17 cellular contexts compared by ENCODE assay signal in the genomic region with DNA sequence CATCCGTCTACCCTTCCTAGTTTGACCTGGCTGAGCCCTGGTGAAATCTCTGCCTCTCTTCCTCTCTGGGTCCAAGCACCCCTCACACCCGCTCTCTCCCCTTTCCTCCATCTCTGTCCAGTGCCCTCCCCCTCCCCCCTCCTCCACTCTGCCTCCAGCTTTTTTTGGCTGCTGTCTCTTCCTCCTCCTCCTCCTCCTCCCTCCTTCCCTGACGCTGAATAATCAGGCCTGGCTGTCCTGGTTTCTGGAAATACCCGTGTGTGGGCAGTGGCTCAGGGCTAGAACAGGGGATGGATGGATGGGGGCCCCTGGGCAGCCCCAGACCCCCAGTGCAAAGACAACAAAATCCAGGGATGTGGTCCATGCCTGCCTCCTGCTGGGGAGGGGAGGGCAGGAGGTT. TPM values are rescaled to one million over a fixed set of nuclear protein-coding genes. Genes with fewer than 3 reads are reported as not detected.
A peak's percentile ranks its signal among the peaks of the same experiment; 100 is the strongest.
DNase-seq lines count a peak whose midpoint lies in the region; ATAC-seq and TF ChIP-seq lines count a peak whose summit lies in the region.
"Had no signal": no experiment of that assay in that cellular context is flagged by ENCODE, and none has a peak within 500 bp of the region (broad histone marks: within the 10 kb centered on the region; RNA-seq: fewer than 3 reads in every experiment).

No MANE protein-coding gene starts in this region.

- H3K4me3 ChIP-seq in GM23338 (no peak overlapping the region), dorsolateral prefrontal cortex (no peak overlapping the region)
- no peak overlapping the region for H3K4me3 ChIP-seq in naive thymus-derived CD4-positive, alpha-beta T cell (ENCODE audit: low read length)
- H3K4me3 ChIP-seq: BLaER1 treated with 17β-estradiol and CSF1 and Interleukin-3, amounts not matched to agents 10 nM and 100 nM; K562 had no signal

- H2AFZ ChIP-seq in GM23338: no peak overlapping the region

- no peak overlapping the region for H3K27ac Mint-ChIP-seq in GM23338
- no peak overlapping the region for H3K27ac Mint-ChIP-seq in naive thymus-derived CD4-positive, alpha-beta T cell
- H3K27ac Mint-ChIP-seq: B cell; CD8-positive, alpha-beta T cell had no signal

- no peaks in the 10 kb centered on the region for H3F3A ChIP-seq in GM23338 (replicated peaks; ENCODE audit: low read depth)

- no peaks in the 10 kb centered on the region for H3K9me3 ChIP-seq in naive thymus-derived CD4-positive, alpha-beta T cell (ENCODE audit: control insufficient read depth in 2 of 3, low read length in 3 of 3)
- H3K9me3 ChIP-seq: BLaER1 treated with 17β-estradiol and CSF1 and Interleukin-3, amounts not matched to agents 10 nM and 100 nM had no signal

- TF ChIP-seq CTCF in GM23338 (conservative IDR thresholded peaks at IDR 0.05; ENCODE audit: low read depth in 2 of 2) (peak; percentile 16 to 29; a peak in 3 of 4 replicates), dorsolateral prefrontal cortex (IDR thresholded peaks at IDR 0.05 in 54 of 56, conservative IDR thresholded peaks at IDR 0.05 in 2 of 56; ENCODE audit: low read depth in 1 of 56, partially characterized antibody in 56 of 56) (no peak)

- no peaks in the 10 kb centered on the region for H3K79me2 ChIP-seq in GM23338 (replicated peaks; ENCODE audit: insufficient read depth)

- intact Hi-C loops in dorsolateral prefrontal cortex (cut with DNase I): no loop called here
- intact Hi-C loops in naive thymus-derived CD4-positive, alpha-beta T cell (cut with micrococcal nuclease): no loop called here

- no peak overlapping the region for H3K4me3 Mint-ChIP-seq in GM23338
- H3K4me3 Mint-ChIP-seq in naive thymus-derived CD4-positive, alpha-beta T cell: no peak overlapping the region
- H3K4me3 Mint-ChIP-seq: B cell; CD8-positive, alpha-beta T cell had no signal

- no peak for ATAC-seq in GM23338
- no peak for ATAC-seq in naive thymus-derived CD4-positive, alpha-beta T cell
- no peak for ATAC-seq in HG03139 (IDR thresholded peaks at IDR 0.05; ENCODE audit: unreplicated experiment)
- no peak for ATAC-seq in HG03460 (IDR thresholded peaks at IDR 0.05; ENCODE audit: unreplicated experiment)
- ATAC-seq: CD8-positive, alpha-beta T cell; HCT116; K562 had no signal

- POLR2A ChIA-PET in naive thymus-derived CD4-positive, alpha-beta T cell (lab: Charles Lee): no interaction called here

- no peak overlapping the region for H3K4me2 ChIP-seq in GM23338
- H3K4me2 ChIP-seq: BLaER1 treated with 17β-estradiol and CSF1 and Interleukin-3, amounts not matched to agents 10 nM and 100 nM had no signal

- H4K20me1 ChIP-seq in GM23338 (replicated peaks; ENCODE audit: insufficient read depth): no peaks in the 10 kb centered on the region

- no peaks in the 10 kb centered on the region for H3K36me3 ChIP-seq in GM23338 (ENCODE audit: insufficient read depth)
- H3K36me3 ChIP-seq in naive thymus-derived CD4-positive, alpha-beta T cell (ENCODE audit: control insufficient read depth in 2 of 3, insufficient read depth in 3 of 3, low read length in 3 of 3): no peaks in the 10 kb centered on the region
- H3K36me3 ChIP-seq: BLaER1 treated with 17β-estradiol and CSF1 and Interleukin-3, amounts not matched to agents 10 nM and 100 nM had no signal

- peaks cover 6% of the 10 kb centered on the region for H3K27me3 Mint-ChIP-seq in GM23338 (ENCODE audit: insufficient read depth, low read depth, poor library complexity)
- H3K27me3 Mint-ChIP-seq in naive thymus-derived CD4-positive, alpha-beta T cell: peaks cover 0 to 7% (median 0%) of the 10 kb centered on the region in 5 donors
- H3K27me3 Mint-ChIP-seq: B cell had no signal

- no peaks in the 10 kb centered on the region for H3K9me2 ChIP-seq in GM23338 (ENCODE audit: insufficient read depth)

- H3K27me3 ChIP-seq in GM23338 (ENCODE audit: insufficient read depth) (no peaks in the 10 kb centered on the region), dorsolateral prefrontal cortex (peaks cover 0 to 50% (median 10%) of the 10 kb centered on the region in 45 donors)
- H3K27me3 ChIP-seq in naive thymus-derived CD4-positive, alpha-beta T cell (ENCODE audit: control insufficient read depth in 2 of 2, insufficient read depth in 2 of 2, low read length in 2 of 2): no peaks in the 10 kb centered on the region

- CTCF ChIA-PET in naive thymus-derived CD4-positive, alpha-beta T cell (lab: Charles Lee): no interaction called here

- peak; percentile 12 for DNase-seq in GM23338 (ENCODE audit: low spot score)
- peak; percentile 64 for DNase-seq in cerebellar cortex (ENCODE audit: low spot score)
- peak in 5 of 10 donors; percentile 28 to 55 (median 40) for DNase-seq in dorsolateral prefrontal cortex
- no peak for DNase-seq in naive thymus-derived CD4-positive, alpha-beta T cell
- DNase-seq: Calu3; CD8-positive, alpha-beta T cell; DND-41; EL; IMR-90 had no signal

- no peaks in the 10 kb centered on the region for H3K9me3 Mint-ChIP-seq in GM23338
- H3K9me3 Mint-ChIP-seq in naive thymus-derived CD4-positive, alpha-beta T cell: no peaks in the 10 kb centered on the region
- H3K9me3 Mint-ChIP-seq: CD8-positive, alpha-beta T cell had no signal

- peaks cover 3% of the 10 kb centered on the region; the same call in 2 of the 3 replicates for H3K4me1 Mint-ChIP-seq in GM23338
- peaks cover 0 to 6% (median 4%) of the 10 kb centered on the region in 7 donors for H3K4me1 Mint-ChIP-seq in naive thymus-derived CD4-positive, alpha-beta T cell

- H3K36me3 Mint-ChIP-seq in GM23338 (ENCODE audit: low read depth): no peaks in the 10 kb centered on the region
- H3K36me3 Mint-ChIP-seq in naive thymus-derived CD4-positive, alpha-beta T cell: no peaks in the 10 kb centered on the region
- H3K36me3 Mint-ChIP-seq: CD8-positive, alpha-beta T cell had no signal

- H3K27ac ChIP-seq in GM23338 (ENCODE audit: low read depth) (no peak overlapping the region), dorsolateral prefrontal cortex (peak overlapping the region in 51 of 59 donors; percentile 21 to 89 (median 70))
- H3K27ac ChIP-seq in naive thymus-derived CD4-positive, alpha-beta T cell (ENCODE audit: low read depth, low read length): no peak overlapping the region
- H3K27ac ChIP-seq: BLaER1 treated with 17β-estradiol and CSF1 and Interleukin-3, amounts not matched to agents 10 nM and 100 nM had no signal

- no peaks in the 10 kb centered on the region; the same call in 1 of the 2 replicates for H3K4me1 ChIP-seq in GM23338 (ENCODE audit: insufficient read depth)
- no peaks in the 10 kb centered on the region for H3K4me1 ChIP-seq in naive thymus-derived CD4-positive, alpha-beta T cell (ENCODE audit: control insufficient read depth in 2 of 2, insufficient read depth in 2 of 2, low read length in 2 of 2)

TF ChIP-seq in GM23338, 12 proteins besides CTCF, POLR2A, EP300 and RAD21:
- TF ChIP-seq JUNB (IDR thresholded peaks at IDR 0.05; ENCODE audit: unreplicated experiment): no peak
- no peak for TF ChIP-seq EZH2 (IDR thresholded peaks at IDR 0.05; ENCODE audit: low read depth, unreplicated experiment)
- no peak for TF ChIP-seq CREB1 (CRISPR knock-in tag; IDR thresholded peaks at IDR 0.05; ENCODE audit: low read depth)
- TF ChIP-seq, protein P1, sequence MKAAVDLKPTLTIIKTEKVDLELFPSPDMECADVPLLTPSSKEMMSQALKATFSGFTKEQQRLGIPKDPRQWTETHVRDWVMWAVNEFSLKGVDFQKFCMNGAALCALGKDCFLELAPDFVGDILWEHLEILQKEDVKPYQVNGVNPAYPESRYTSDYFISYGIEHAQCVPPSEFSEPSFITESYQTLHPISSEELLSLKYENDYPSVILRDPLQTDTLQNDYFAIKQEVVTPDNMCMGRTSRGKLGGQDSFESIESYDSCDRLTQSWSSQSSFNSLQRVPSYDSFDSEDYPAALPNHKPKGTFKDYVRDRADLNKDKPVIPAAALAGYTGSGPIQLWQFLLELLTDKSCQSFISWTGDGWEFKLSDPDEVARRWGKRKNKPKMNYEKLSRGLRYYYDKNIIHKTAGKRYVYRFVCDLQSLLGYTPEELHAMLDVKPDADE (IDR thresholded peaks at IDR 0.05): no peak

RNA-seq across cellular contexts. Expression of a gene that starts 4.7 kb away (rescaled TPM):
- total RNA-seq in GM23338 (2014; rRNA removed; shearing (Covaris generic)): 7.3 and 9.1 TPM in 2 replicates
- polyA plus RNA-seq in GM23338 (2016; fragmentation: Nextera tagmentation; extraction: Ambion mirVana): 2.5 and 3.7 TPM in 2 replicates
- total RNA-seq in dorsolateral prefrontal cortex: 100 to 1,000 TPM; 150 to 795 (median 493) TPM
- 1 to 10 TPM in 3 of 5 experiments, under 1 TPM in 2; 0.35 to 2.2 (median 1.1) TPM for total RNA-seq in naive thymus-derived CD4-positive, alpha-beta T cell
- polyA plus RNA-seq in naive thymus-derived CD4-positive, alpha-beta T cell: under 1 TPM; 0.26 to 0.53 TPM

RNA-seq across cellular contexts. Expression of a gene that starts 18.5 kb away (rescaled TPM):
- 13.7 and 21.4 TPM in 2 replicates for total RNA-seq in GM23338 (2014; rRNA removed; shearing (Covaris generic))
- polyA plus RNA-seq in GM23338 (2016; fragmentation: Nextera tagmentation; extraction: Ambion mirVana): 4.7 and 5.2 TPM in 2 replicates
- total RNA-seq in dorsolateral prefrontal cortex: 1 to 10 TPM; 1.1 to 9.3 (median 3.5) TPM
- total RNA-seq in naive thymus-derived CD4-positive, alpha-beta T cell: 10 to 100 TPM in 1 of 5 experiments, 1 to 10 TPM in 4; 7.2 to 19.8 (median 9.2) TPM
- 1 to 10 TPM; 1.4 to 4.2 TPM for polyA plus RNA-seq in naive thymus-derived CD4-positive, alpha-beta T cell

RNA-seq across cellular contexts. Expression of a gene that starts 28.4 kb away (rescaled TPM):
- total RNA-seq in GM23338 (2014; rRNA removed; shearing (Covaris generic)): 0.35 and 0.90 TPM in 2 replicates
- 0.23 and 0.44 TPM in 2 replicates for polyA plus RNA-seq in GM23338 (2016; fragmentation: Nextera tagmentation; extraction: Ambion mirVana)
- 1 to 10 TPM in 95 of 120 experiments, under 1 TPM in 25; 0.39 to 4.0 (median 1.5) TPM for total RNA-seq in dorsolateral prefrontal cortex
- 1 to 10 TPM in 4 of 5 experiments, under 1 TPM in 1; 0.58 to 2.2 (median 1.3) TPM for total RNA-seq in naive thymus-derived CD4-positive, alpha-beta T cell
- under 1 TPM in 1 of 2 donors, not detected in 1; 0.12 TPM for polyA plus RNA-seq in naive thymus-derived CD4-positive, alpha-beta T cell
- total RNA-seq: A172, Calu3, H4, IMR-90 had no signal
- polyA plus RNA-seq: IMR-90 had no signal

RNA-seq across cellular contexts. Expression of a gene that starts 30.6 kb away (rescaled TPM):
- total RNA-seq in GM23338 (2014; rRNA removed; shearing (Covaris generic)): 9.7 and 11.6 TPM in 2 replicates
- 4.4 and 4.5 TPM in 2 replicates for polyA plus RNA-seq in GM23338 (2016; fragmentation: Nextera tagmentation; extraction: Ambion mirVana)
- total RNA-seq in dorsolateral prefrontal cortex: 10 to 100 TPM in 118 of 120 experiments, 1 to 10 TPM in 2; 8.7 to 18.4 (median 13.5) TPM
- total RNA-seq in naive thymus-derived CD4-positive, alpha-beta T cell: 10 to 100 TPM; 19.0 to 34.0 (median 27.6) TPM
- 10 to 100 TPM; 25.3 to 34.9 TPM for polyA plus RNA-seq in naive thymus-derived CD4-positive, alpha-beta T cell

RNA-seq across cellular contexts. Expression of a gene that starts 33.0 kb away (rescaled TPM):
- 1.6 and 3.4 TPM in 2 replicates for total RNA-seq in GM23338 (2014; rRNA removed; shearing (Covaris generic))
- polyA plus RNA-seq in GM23338 (2016; fragmentation: Nextera tagmentation; extraction: Ambion mirVana): 9.5 and 10.1 TPM in 2 replicates
- total RNA-seq in dorsolateral prefrontal cortex: 10 to 100 TPM in 24 of 120 experiments, 1 to 10 TPM in 96; 2.2 to 24.2 (median 6.7) TPM
- total RNA-seq in naive thymus-derived CD4-positive, alpha-beta T cell: 100 to 1,000 TPM in 1 of 5 experiments, 10 to 100 TPM in 4; 64.2 to 132 (median 90.5) TPM
- 100 to 1,000 TPM; 100 to 129 TPM for polyA plus RNA-seq in naive thymus-derived CD4-positive, alpha-beta T cell

Comparison
In these comparisons a context has a peak if more than half of its experiments do, and no peak if none do; other contexts are left out.
1. DNase-seq: peak in GM23338 (single experiment) and cerebellar cortex (single experiment); none in naive thymus-derived CD4-positive, alpha-beta T cell (0 of 9).
2. H3K27ac ChIP-seq: peak in dorsolateral prefrontal cortex (51 of 59); none in GM23338 (single experiment) and naive thymus-derived CD4-positive, alpha-beta T cell (single experiment).
3. CTCF ChIP-seq: peak in GM23338 (2 of 2); none in dorsolateral prefrontal cortex (0 of 56).
4. RNA of a gene that starts 4.7 kb away (total RNA-seq): 150 to 795 TPM in dorsolateral prefrontal cortex; 7.3 to 9.1 TPM in GM23338 and 0.35 to 2.2 TPM in naive thymus-derived CD4-positive, alpha-beta T cell; every median in the first group is over 10 times any median in the second.